26 cellular contexts compared by ENCODE assay signal in genomic region chr5:141574122-141574510, GRCh38. TPM values are rescaled to one million over a fixed set of nuclear protein-coding genes. Genes with fewer than 3 reads are reported as not detected.
DNase-seq lines count a peak whose midpoint lies in the region; ATAC-seq, FAIRE-seq and TF ChIP-seq lines count a peak whose summit lies in the region.
"Had no signal": no experiment of that assay in that cellular context is flagged by ENCODE, and none has a peak within 500 bp of the region (broad histone marks: within the 10 kb centered on the region; RNA-seq: fewer than 3 reads in every experiment).

No MANE protein-coding gene starts in this region.

- ATAC-seq in activated naive CD4-positive, alpha-beta T cell treated with anti-CD3 and anti-CD28 coated beads, Interleukin-2, amount 50 U/mL, for 72 hours: no peak
- ATAC-seq: A549, GM23338, HepG2 had no signal

- H3K9me3 ChIP-seq in OCI-LY3 (ENCODE audit: insufficient read depth, low read length) (no peaks in the 10 kb centered on the region), spleen (no peaks in the 10 kb centered on the region)
- H3K9me3 ChIP-seq: A549, BE2C, HAP-1, SK-N-SH had no signal

- TF ChIP-seq POLR2A in GM12891 (IDR thresholded peaks at IDR 0.05; ENCODE audit: low read depth, low read length) (no peak), spleen (IDR thresholded peaks at IDR 0.05) (no peak)

- H3K4me1 ChIP-seq in OCI-LY3 (ENCODE audit: low read length): peaks cover 29% of the 10 kb centered on the region
- H3K4me1 ChIP-seq in spleen: peaks cover 0 to 25% (median 11%) of the 10 kb centered on the region in 6 donors
- H3K4me1 ChIP-seq: A549, BE2C, HAP-1 had no signal

- peaks cover 11 to 21% of the 10 kb centered on the region in 2 donors for H3K36me3 Mint-ChIP-seq in activated naive CD4-positive, alpha-beta T cell treated with anti-CD3 and anti-CD28 coated beads, Interleukin-2, amount 50 U/mL, for 72 hours

- intact Hi-C loops in spleen (cut with DNase I; ENCODE audit: low total_unique reads): no loop called here

- H3K27ac ChIP-seq in OCI-LY3 (ENCODE audit: low read length) (peak overlapping the region; percentile 58), spleen (no peak overlapping the region)
- H3K27ac ChIP-seq: A549, HL-60, KMS-11 had no signal

- H3K4me3 ChIP-seq in OCI-LY3 (ENCODE audit: low read length) (no peak overlapping the region), spleen (no peak overlapping the region)
- H3K4me3 ChIP-seq: A549, GM23338, HAP-1 had no signal

- no peak for FAIRE-seq in GM12891 (lab: Jason Lieb, UNC)
- FAIRE-seq: A549, GM18507, HepG2 had no signal

- H3K9me3 Mint-ChIP-seq in activated naive CD4-positive, alpha-beta T cell treated with anti-CD3 and anti-CD28 coated beads, Interleukin-2, amount 50 U/mL, for 72 hours: no peaks in the 10 kb centered on the region
- H3K9me3 Mint-ChIP-seq: CD4-positive, CD25-positive, alpha-beta regulatory T cell; GM23338 had no signal

- H3K27ac Mint-ChIP-seq in activated naive CD4-positive, alpha-beta T cell treated with anti-CD3 and anti-CD28 coated beads, Interleukin-2, amount 50 U/mL, for 72 hours: peak overlapping the region in 1 of 2 donors; percentile 30
- H3K27ac Mint-ChIP-seq: GM23338 had no signal

- no peaks in the 10 kb centered on the region for H3K79me2 ChIP-seq in OCI-LY3 (ENCODE audit: low read length)

- H3K27me3 ChIP-seq in OCI-LY3 (ENCODE audit: low read depth, low read length) (no peaks in the 10 kb centered on the region), spleen (replicated peaks in 1 of 7) (no peaks in the 10 kb centered on the region)
- H3K27me3 ChIP-seq: BE2C had no signal

- 65 to 98% (median 91%) methylated on average over 2 of the region's 2 CpGs for WGBS in spleen, 5 donors

- TF ChIP-seq CTCF in OCI-LY3 (IDR thresholded peaks at IDR 0.05; ENCODE audit: low read depth, low read length): no peak
- TF ChIP-seq CTCF in spleen (IDR thresholded peaks at IDR 0.05 in 8 of 11, conservative IDR thresholded peaks at IDR 0.05 in 3 of 11): no peak

- H3K9ac ChIP-seq in OCI-LY3 (ENCODE audit: low read length): no peak overlapping the region
- H3K9ac ChIP-seq: KMS-11, SK-N-SH had no signal

- peaks cover 30% of the 10 kb centered on the region for H3K36me3 ChIP-seq in OCI-LY3 (replicated peaks; ENCODE audit: low read depth, low read length)
- H3K36me3 ChIP-seq in spleen: peaks cover 7 to 100% (median 84%) of the 10 kb centered on the region in 6 donors

- DNase-seq in CD1c-positive myeloid dendritic cell (ENCODE audit: extremely low spot score) (peak; percentile 45), GM12891 (ENCODE audit: insufficient read length, low spot score) (no peak), iris pigment epithelial cell (ENCODE audit: low read depth) (peak; percentile 63), spleen (no peak), NCI-H2227 (lab: John Stamatoyannopoulos, UW; ENCODE audit: unreplicated experiment) (no peak)
- no peak for DNase-seq in activated naive CD4-positive, alpha-beta T cell treated with anti-CD3 and anti-CD28 coated beads, Interleukin-2, amount 50 U/mL, for 72 hours (ENCODE audit: low spot score in 2 of 2)
- DNase-seq: BE2C; CD4-positive, CD25-positive, alpha-beta regulatory T cell; COR-L47; DMS 273 treated with DMSO at 0.1 percent for 48 hours; NCI-H1105; NCI-H1694; NCI-H2081; NCI-H446 treated with DMSO at 0.1 percent for 48 hours; NCI-H526 treated with DMSO at 0.1 percent for 48 hours; SIG-M5; SK-N-SH; T-helper 2 cell had no signal

- H2AFZ ChIP-seq in OCI-LY3 (ENCODE audit: low read depth, low read length): no peak overlapping the region
- H2AFZ ChIP-seq: GM23338 had no signal

- peak overlapping the region; percentile 38 for H3K4me2 ChIP-seq in OCI-LY3 (ENCODE audit: low read length)
- H3K4me2 ChIP-seq: A549, GM23338, KMS-11, SK-N-SH had no signal

- H4K20me1 ChIP-seq in OCI-LY3 (ENCODE audit: insufficient read depth, low read length): no peaks in the 10 kb centered on the region

TF ChIP-seq in GM12891, 5 proteins besides CTCF, POLR2A, EP300 and RAD21:
- TF ChIP-seq POU2F2 (IDR thresholded peaks at IDR 0.05; ENCODE audit: low read depth, low read length) (no peak), SPI1 (IDR thresholded peaks at IDR 0.05; ENCODE audit: low read depth, low read length) (peak; percentile 64; the same call in 1 of the 2 replicates), POLR2AphosphoS5 (IDR thresholded peaks at IDR 0.05; ENCODE audit: low read depth, low read length) (no peak), PAX5 (IDR thresholded peaks at IDR 0.05; ENCODE audit: insufficient read depth, low read length, severe bottlenecking) (no peak), TAF1 (IDR thresholded peaks at IDR 0.05; ENCODE audit: low read depth, low read length) (no peak)

RNA-seq across cellular contexts. Expression of gene DIAPH1, which starts 44.7 kb away (rescaled TPM):
- polyA plus RNA-seq in GM12891 (2012; ENCODE audit: low read depth, missing spikeins): 71.9 TPM
- 100 to 1,000 TPM; 184 to 216 TPM for total RNA-seq in activated naive CD4-positive, alpha-beta T cell treated with anti-CD3 and anti-CD28 coated beads, Interleukin-2, amount 50 U/mL, for 72 hours
- 100 to 1,000 TPM in 3 of 7 donors, 10 to 100 TPM in 4; 72.5 to 123 (median 93.0) TPM for total RNA-seq in spleen
- polyA plus RNA-seq in spleen: 10 to 100 TPM; 35.4 to 46.5 (median 35.8) TPM

Comparison
In these comparisons a context has a peak if more than half of its experiments do, and no peak if none do; other contexts are left out.
1. DNase-seq: peak in CD1c-positive myeloid dendritic cell (single experiment) and iris pigment epithelial cell (single experiment); none in GM12891 (single experiment), activated naive CD4-positive, alpha-beta T cell treated with anti-CD3 and anti-CD28 coated beads, Interleukin-2, amount 50 U/mL, for 72 hours (0 of 2), spleen (single experiment) and NCI-H2227 (single experiment).